ENCODE assay signal across 28 cellular contexts in the genomic region with DNA sequence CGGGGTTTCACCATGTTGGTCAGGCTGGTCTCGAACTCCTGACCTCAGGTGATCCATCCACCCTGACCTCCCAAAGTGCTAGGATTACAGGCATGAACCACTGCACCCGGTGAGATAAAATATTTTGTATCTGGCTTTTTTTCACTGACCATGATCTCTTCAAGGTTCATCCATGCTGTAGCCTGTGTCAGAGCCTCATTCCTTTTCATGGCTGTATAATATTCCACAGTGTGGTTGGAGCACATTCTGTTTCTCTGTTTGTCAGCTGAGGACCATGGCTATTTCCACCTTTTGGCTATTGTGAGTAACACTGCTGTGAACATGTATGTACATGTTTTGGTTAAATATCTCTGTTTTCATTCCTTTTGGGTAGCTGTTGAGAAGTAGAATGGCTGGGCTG.
"Had no signal": no experiment of that assay in that cellular context is flagged by ENCODE, and none has a peak within 500 bp of the region (broad histone marks: within the 10 kb centered on the region; RNA-seq: fewer than 3 reads in every experiment).

No MANE protein-coding gene starts in this region.

- H3K79me2 ChIP-seq: hepatocyte had no signal

- FAIRE-seq: colon, endometrium, endothelial cell of umbilical vein, frontal cortex had no signal

- H3K27me3 ChIP-seq: colonic mucosa, esophagus squamous epithelium, foreskin keratinocyte, gastrocnemius medialis, heart left ventricle, hepatocyte had no signal

- H3K9me3 Mint-ChIP-seq: dendritic cell treated with granulocyte-macrophage colony-stimulating factor and Interleukin-4, amounts not matched to agents 40 ng/mL and 50 ng/mL, for 4 days had no signal

- H3K27ac Mint-ChIP-seq: dendritic cell treated with granulocyte-macrophage colony-stimulating factor and Interleukin-4, amounts not matched to agents 40 ng/mL and 50 ng/mL, for 4 days; effector memory CD8-positive, alpha-beta T cell had no signal

- H3K4me3 ChIP-seq: colonic mucosa, coronary artery, dorsolateral prefrontal cortex, esophagus muscularis mucosa, esophagus squamous epithelium, gastrocnemius medialis, gastroesophageal sphincter, heart left ventricle, heart right ventricle, hepatocyte had no signal

- H3K4me1 ChIP-seq: colonic mucosa, esophagus muscularis mucosa, esophagus squamous epithelium, foreskin keratinocyte, gastrocnemius medialis, gastroesophageal sphincter, heart left ventricle, heart right ventricle had no signal

- H3K9me3 ChIP-seq: colonic mucosa, gastrocnemius medialis, heart left ventricle had no signal

- H3K27ac ChIP-seq: colonic mucosa, coronary artery, dorsolateral prefrontal cortex, epithelial cell of prostate, esophagus muscularis mucosa, esophagus squamous epithelium, foreskin keratinocyte, gastrocnemius medialis, gastroesophageal sphincter, heart left ventricle, heart right ventricle, hepatocyte had no signal

- H2AFZ ChIP-seq: hepatocyte had no signal

- H3K4me3 Mint-ChIP-seq: dendritic cell treated with granulocyte-macrophage colony-stimulating factor and Interleukin-4, amounts not matched to agents 40 ng/mL and 50 ng/mL, for 4 days; effector memory CD8-positive, alpha-beta T cell had no signal

- H3K4me2 ChIP-seq: hepatocyte had no signal

- ATAC-seq: effector memory CD8-positive, alpha-beta T cell; esophagus mucosa; foreskin keratinocyte; gastrocnemius medialis; gastroesophageal sphincter; heart left ventricle; heart right ventricle had no signal

- DNase-seq: colonic mucosa; cortex of kidney; dermis blood vessel endothelial cell; dorsolateral prefrontal cortex; effector CD4-positive, alpha-beta T cell; effector CD8-positive, alpha-beta T cell; effector memory CD4-positive, alpha-beta T cell; effector memory CD8-positive, alpha-beta T cell; erythroblast; esophagus squamous epithelium; foreskin fibroblast; foreskin keratinocyte; foreskin melanocyte; gastrocnemius medialis; glutamatergic neuron; heart left ventricle; heart right ventricle had no signal

- H3K36me3 ChIP-seq: colonic mucosa, esophagus muscularis mucosa, esophagus squamous epithelium, gastrocnemius medialis, gastroesophageal sphincter, heart left ventricle, heart right ventricle had no signal

- H3K27me3 Mint-ChIP-seq: effector memory CD8-positive, alpha-beta T cell had no signal
